ENCODE assay signal across 12 cellular contexts in genomic region chr12:132476038-132476414, GRCh38. TPM values are rescaled to one million over a fixed set of nuclear protein-coding genes. Genes with fewer than 3 reads are reported as not detected.
DNase-seq lines count a peak whose midpoint lies in the region; ATAC-seq and TF ChIP-seq lines count a peak whose summit lies in the region.
"Had no signal": no experiment of that assay in that cellular context is flagged by ENCODE, and none has a peak within 500 bp of the region (broad histone marks: within the 10 kb centered on the region; RNA-seq: fewer than 3 reads in every experiment).

No MANE protein-coding gene starts in this region.

- ATAC-seq in natural killer cell, result no peak
- ATAC-seq in GM18519 (IDR thresholded peaks at IDR 0.05; ENCODE audit: low FRiP score, unreplicated experiment), result no peak
- ATAC-seq: HCT116 had no signal

- H3K4me2 ChIP-seq in BLaER1 treated with 17β-estradiol and CSF1 and Interleukin-3, amounts not matched to agents 10 nM and 100 nM, result peak overlapping the region; percentile 75 to 99 (median 89)

- peaks cover 0 to 4% (median 0%) of the 10 kb centered on the region in 11 experiments; a peak in 2 of 22 replicates for H3K9me3 ChIP-seq in BLaER1 treated with 17β-estradiol and CSF1 and Interleukin-3, amounts not matched to agents 10 nM and 100 nM (replicated peaks in 1 of 11)
- H3K9me3 ChIP-seq in CD4-positive, alpha-beta memory T cell (ENCODE audit: control insufficient read depth in 1 of 2, low read length in 2 of 2), result no peaks in the 10 kb centered on the region
- H3K9me3 ChIP-seq: MG63 had no signal

- intact Hi-C loops in CD4-positive, alpha-beta memory T cell (cut with micrococcal nuclease), result no loop called here
- intact Hi-C loops in natural killer cell (cut with micrococcal nuclease), result no loop called here

- H3K4me3 Mint-ChIP-seq in CD4-positive, alpha-beta memory T cell, result peak overlapping the region; percentile 17 to 79 (median 61)
- peak overlapping the region; percentile 66 for H3K4me3 Mint-ChIP-seq in activated naive CD8-positive, alpha-beta T cell
- peak overlapping the region; percentile 81 for H3K4me3 Mint-ChIP-seq in natural killer cell

- H3K9ac ChIP-seq in BLaER1 treated with 17β-estradiol and CSF1 and Interleukin-3, amounts not matched to agents 10 nM and 100 nM, result peak overlapping the region in 9 of 11 experiments; percentile 35 to 68 (median 61); a peak in 12 of 22 replicates

- peak overlapping the region in 10 of 11 experiments; percentile 19 to 84 (median 78); a peak in 19 of 22 replicates for H3K27ac ChIP-seq in BLaER1 treated with 17β-estradiol and CSF1 and Interleukin-3, amounts not matched to agents 10 nM and 100 nM
- no peak overlapping the region for H3K27ac ChIP-seq in CD4-positive, alpha-beta memory T cell (ENCODE audit: low read depth, low read length)

- H3K4me3 ChIP-seq in BLaER1 treated with 17β-estradiol and CSF1 and Interleukin-3, amounts not matched to agents 10 nM and 100 nM, result peak overlapping the region in 7 of 10 experiments; percentile 14 to 58 (median 34); a peak in 7 of 20 replicates
- H3K4me3 ChIP-seq in CD4-positive, alpha-beta memory T cell (ENCODE audit: low read length in 2 of 2), result no peak overlapping the region

- peaks cover 0 to 9% (median 0%) of the 10 kb centered on the region in 8 donors for H3K9me3 Mint-ChIP-seq in CD4-positive, alpha-beta memory T cell
- H3K9me3 Mint-ChIP-seq in activated naive CD8-positive, alpha-beta T cell (ENCODE audit: low read depth), result no peaks in the 10 kb centered on the region
- no peaks in the 10 kb centered on the region for H3K9me3 Mint-ChIP-seq in natural killer cell

- H3K27me3 Mint-ChIP-seq in CD4-positive, alpha-beta memory T cell, result peaks cover 0 to 3% of the 10 kb centered on the region in 2 donors
- H3K27me3 Mint-ChIP-seq in activated naive CD8-positive, alpha-beta T cell, result no peaks in the 10 kb centered on the region
- H3K27me3 Mint-ChIP-seq in natural killer cell (ENCODE audit: low read depth in 2 of 2), result peaks cover 0 to 20% of the 10 kb centered on the region in 2 donors

- H4K20me1 ChIP-seq in BLaER1 treated with 17β-estradiol and CSF1 and Interleukin-3, amounts not matched to agents 10 nM and 100 nM, result peaks cover 0 to 4% (median 0%) of the 10 kb centered on the region in 11 experiments; a peak in 2 of 22 replicates

- POLR2A ChIA-PET in CD4-positive, alpha-beta memory T cell (lab: Charles Lee; ENCODE audit: partially characterized antibody), result interaction anchor here (0.7 to 6.2 kb wide), 4 partner anchors 12 to 32 kb away, joined by 3 to 70 read pairs (median 4); partner anchors contain the start of gene FBRSL1

- peaks cover 0 to 4% of the 10 kb centered on the region in 2 donors for H3K36me3 Mint-ChIP-seq in CD4-positive, alpha-beta memory T cell
- H3K36me3 Mint-ChIP-seq in activated naive CD8-positive, alpha-beta T cell, result no peaks in the 10 kb centered on the region
- H3K36me3 Mint-ChIP-seq in natural killer cell, result no peaks in the 10 kb centered on the region

- no peak for DNase-seq in CD4-positive, alpha-beta memory T cell
- DNase-seq in natural killer cell (no peak), iPS-NIHi11 (ENCODE audit: low spot score) (no peak)
- no peak for DNase-seq in stimulated activated CD8-positive, alpha-beta memory T cell treated with anti-CD3 and anti-CD28 coated beads, Interleukin-4, amount 100 ng/mL, for 48 hours
- DNase-seq: DND-41, MG63, NCI-H2029, NCI-H510A treated with DMSO at 0.1 percent for 48 hours had no signal

- peak overlapping the region in 6 of 7 donors; percentile 25 to 95 (median 84) for H3K27ac Mint-ChIP-seq in CD4-positive, alpha-beta memory T cell
- peak overlapping the region; percentile 81 for H3K27ac Mint-ChIP-seq in activated naive CD8-positive, alpha-beta T cell
- H3K27ac Mint-ChIP-seq in natural killer cell, result peak overlapping the region; percentile 80 to 83

- no peak for TF ChIP-seq CTCF in natural killer cell (IDR thresholded peaks at IDR 0.05)

- H3K4me1 Mint-ChIP-seq in CD4-positive, alpha-beta memory T cell, result peaks cover 11 to 40% (median 24%) of the 10 kb centered on the region in 4 donors
- H3K4me1 Mint-ChIP-seq in activated naive CD8-positive, alpha-beta T cell (ENCODE audit: low read depth), result peaks cover 21% of the 10 kb centered on the region
- H3K4me1 Mint-ChIP-seq in natural killer cell, result peaks cover 11 to 38% of the 10 kb centered on the region in 2 donors

- peaks cover 69 to 73% (median 72%) of the 10 kb centered on the region in 10 experiments for H3K4me1 ChIP-seq in BLaER1 treated with 17β-estradiol and CSF1 and Interleukin-3, amounts not matched to agents 10 nM and 100 nM
- H3K4me1 ChIP-seq in CD4-positive, alpha-beta memory T cell (ENCODE audit: insufficient read depth, low read length), result peaks cover 31% of the 10 kb centered on the region

- no peaks in the 10 kb centered on the region for H3K36me3 ChIP-seq in BLaER1 treated with 17β-estradiol and CSF1 and Interleukin-3, amounts not matched to agents 10 nM and 100 nM
- H3K36me3 ChIP-seq in CD4-positive, alpha-beta memory T cell (ENCODE audit: insufficient read depth, low read length), result no peaks in the 10 kb centered on the region

- CTCF ChIA-PET in CD4-positive, alpha-beta memory T cell (lab: Charles Lee; ENCODE audit: partially characterized antibody), result no interaction called here

- H3K27me3 ChIP-seq in BLaER1 treated with 17β-estradiol and CSF1 and Interleukin-3, amounts not matched to agents 10 nM and 100 nM, result peaks cover 0 to 26% (median 0%) of the 10 kb centered on the region in 11 experiments; a peak in 9 of 22 replicates
- H3K27me3 ChIP-seq in CD4-positive, alpha-beta memory T cell (ENCODE audit: insufficient read depth, low read length), result no peaks in the 10 kb centered on the region
- H3K27me3 ChIP-seq: MG63 had no signal

RNA-seq across cellular contexts. Expression of gene FBRSL1, which starts 13.9 kb away (rescaled TPM):
- 100 to 1,000 TPM in 1 of 2 experiments, 10 to 100 TPM in 1; 97.3 to 101 TPM for total RNA-seq in CD4-positive, alpha-beta memory T cell
- 1 to 10 TPM in 1 of 2 donors, not detected in 1; 3.1 TPM for polyA plus RNA-seq in CD4-positive, alpha-beta memory T cell
- total RNA-seq in natural killer cell, result 10 to 100 TPM; 67.5 to 78.0 (median 76.2) TPM

Comparison
In these comparisons a context has a peak if more than half of its experiments do, and no peak if none do; other contexts are left out.
1. H3K4me3 ChIP-seq: peak in BLaER1 treated with 17β-estradiol and CSF1 and Interleukin-3, amounts not matched to agents 10 nM and 100 nM (7 of 10); none in CD4-positive, alpha-beta memory T cell (0 of 2).
2. Peak in every context shown above with its lines, with median percentiles within 50 percentile points of each other: H3K27ac Mint-ChIP-seq and H3K4me3 Mint-ChIP-seq.